In genomic region chr3:51961011-51961410, GRCh38 we compare ENCODE assay signal across 1 cellular context.
TF ChIP-seq lines count a peak whose summit lies in the region.

No MANE protein-coding gene starts in this region.

TF ChIP-seq in H1, 55 proteins besides CTCF, POLR2A, EP300 and RAD21:
- TF ChIP-seq MAX (IDR thresholded peaks at IDR 0.05) (no peak), TAF7 (optimal IDR thresholded peaks at IDR 0.05; ENCODE audit: borderline replicate concordance, low read depth, low read length) (no peak)
TF ChIP-seq in H1: peak in this region for 0.
